ENCODE assay signal across 1 cellular context in genomic region chr17:68527314-68527713, GRCh38.
TF ChIP-seq lines count a peak whose summit lies in the region.

No MANE protein-coding gene starts in this region.

TF ChIP-seq in HepG2, 621 proteins besides CTCF, POLR2A, EP300 and RAD21:
- TF ChIP-seq NKX3-1 (CRISPR knock-in tag; IDR thresholded peaks at IDR 0.05) (0 out of 2 replicates have a peak, but pooled peaks have one; percentile 37), ZNF691 (CRISPR knock-in tag; IDR thresholded peaks at IDR 0.05; ENCODE audit: borderline replicate concordance, low read depth) (no peak), ZBED4 (CRISPR knock-in tag; IDR thresholded peaks at IDR 0.05; ENCODE audit: borderline replicate concordance) (no peak), SIN3A (IDR thresholded peaks at IDR 0.05; ENCODE audit: borderline replicate concordance, low read depth, low read length) (no peak), PAX8 (CRISPR knock-in tag; IDR thresholded peaks at IDR 0.05; ENCODE audit: borderline replicate concordance) (no peak), NFE2L2 (IDR thresholded peaks at IDR 0.05; ENCODE audit: low read length) (no peak), HNRNPUL1 (IDR thresholded peaks at IDR 0.05; ENCODE audit: low read depth, low read length) (no peak), ZNF792 (CRISPR knock-in tag; IDR thresholded peaks at IDR 0.05) (no peak)
